In genomic region chr10:29681700-29682444, GRCh38 we compare ENCODE assay signal across 1 cellular context.
TF ChIP-seq lines count a peak whose summit lies in the region.

No MANE protein-coding gene starts in this region.

TF ChIP-seq in GM12878, 131 proteins besides CTCF, POLR2A, EP300 and RAD21 (continued from another document):
- TF ChIP-seq, protein P1, sequence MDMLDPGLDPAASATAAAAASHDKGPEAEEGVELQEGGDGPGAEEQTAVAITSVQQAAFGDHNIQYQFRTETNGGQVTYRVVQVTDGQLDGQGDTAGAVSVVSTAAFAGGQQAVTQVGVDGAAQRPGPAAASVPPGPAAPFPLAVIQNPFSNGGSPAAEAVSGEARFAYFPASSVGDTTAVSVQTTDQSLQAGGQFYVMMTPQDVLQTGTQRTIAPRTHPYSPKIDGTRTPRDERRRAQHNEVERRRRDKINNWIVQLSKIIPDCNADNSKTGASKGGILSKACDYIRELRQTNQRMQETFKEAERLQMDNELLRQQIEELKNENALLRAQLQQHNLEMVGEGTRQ (IDR thresholded peaks at IDR 0.05; ENCODE audit: borderline replicate concordance, low read depth, low read length), result no peak; the same call in 1 of the 2 replicates
- no peak for TF ChIP-seq NR2C2 (IDR thresholded peaks at IDR 0.05; ENCODE audit: borderline replicate concordance, control insufficient read depth, insufficient read length, low read depth)
- no peak for TF ChIP-seq BACH1 (IDR thresholded peaks at IDR 0.05; ENCODE audit: borderline replicate concordance)
- no peak for TF ChIP-seq SP1 (IDR thresholded peaks at IDR 0.05; ENCODE audit: low read depth, low read length)
- TF ChIP-seq BMI1 (IDR thresholded peaks at IDR 0.05; ENCODE audit: borderline replicate concordance), result no peak
